Comparison of ENCODE assay signal across 8 cellular contexts in the genomic region with DNA sequence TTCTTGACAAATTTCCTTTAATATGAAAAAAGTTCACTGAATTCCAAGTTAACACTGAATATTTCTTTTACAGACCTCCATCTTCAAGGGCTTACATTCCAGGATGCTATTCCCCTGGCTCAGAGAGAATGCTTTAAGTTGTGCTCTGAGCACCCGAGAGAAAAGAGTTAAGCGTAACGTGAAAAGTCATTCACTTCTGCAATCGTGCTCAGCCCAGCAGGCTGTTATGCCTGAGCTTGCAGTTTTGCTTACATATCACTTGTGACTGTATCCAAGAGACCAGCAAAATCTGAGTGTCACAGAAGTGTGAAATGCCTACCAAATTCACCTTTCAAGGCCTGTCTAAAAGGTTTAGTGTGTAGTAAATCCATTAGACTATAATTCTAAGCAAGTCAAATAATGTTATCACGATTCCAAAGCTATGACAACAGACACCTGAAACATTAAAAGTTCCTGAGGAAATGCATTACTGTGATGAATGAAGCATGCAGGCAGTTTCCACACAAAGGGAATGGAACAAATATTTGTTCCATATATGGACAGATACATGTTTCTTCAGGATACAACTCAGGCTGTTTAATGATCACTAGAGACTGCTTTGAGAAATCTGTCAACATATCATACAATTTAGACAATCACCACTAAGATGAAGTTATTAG. TPM values are rescaled to one million over a fixed set of nuclear protein-coding genes. Genes with fewer than 3 reads are reported as not detected.
DNase-seq lines count a peak whose midpoint lies in the region; ATAC-seq and TF ChIP-seq lines count a peak whose summit lies in the region.

No MANE protein-coding gene starts in this region.

- no peak for ATAC-seq in activated CD8-positive, alpha-beta memory T cell treated with anti-CD3 and anti-CD28 coated beads, Interleukin-2, amount 10 ng/mL, durations not matched to agents 7 days and 5 days
- no peak for ATAC-seq in HG02610 (IDR thresholded peaks at IDR 0.05; ENCODE audit: unreplicated experiment)

- H3K27me3 Mint-ChIP-seq in activated CD8-positive, alpha-beta memory T cell treated with anti-CD3 and anti-CD28 coated beads, Interleukin-2, amount 10 ng/mL, durations not matched to agents 7 days and 5 days, result no peaks in the 10 kb centered on the region

- no peaks in the 10 kb centered on the region for H3K9me3 Mint-ChIP-seq in activated CD8-positive, alpha-beta memory T cell treated with anti-CD3 and anti-CD28 coated beads, Interleukin-2, amount 10 ng/mL, durations not matched to agents 7 days and 5 days (ENCODE audit: low read depth)

- DNase-seq in ascending aorta (ENCODE audit: low spot score in 2 of 2), result no peak
- peak; percentile 60 for DNase-seq in hepatocyte (ENCODE audit: low spot score)
- no peak for DNase-seq in activated CD8-positive, alpha-beta memory T cell treated with anti-CD3 and anti-CD28 coated beads, Interleukin-2, amount 10 ng/mL, durations not matched to agents 7 days and 5 days
- DNase-seq in mucosa of gallbladder (ENCODE audit: low spot score), result no peak
- no peak for DNase-seq in testis

- peaks cover 13% of the 10 kb centered on the region for H3K4me1 ChIP-seq in HEK293 (ENCODE audit: control insufficient read depth, insufficient read depth, low read length)
- peaks cover 24 to 56% of the 10 kb centered on the region in 2 donors for H3K4me1 ChIP-seq in ascending aorta
- peaks cover 16% of the 10 kb centered on the region for H3K4me1 ChIP-seq in hepatocyte (ENCODE audit: insufficient read depth)
- H3K4me1 ChIP-seq in testis, result peaks cover 17% of the 10 kb centered on the region

- no peak for TF ChIP-seq CTCF in HEK293 (tag by site-specific recombination; IDR thresholded peaks at IDR 0.05)
- TF ChIP-seq CTCF in ascending aorta (IDR thresholded peaks at IDR 0.05), result no peak
- TF ChIP-seq CTCF in hepatocyte (IDR thresholded peaks at IDR 0.05; ENCODE audit: poor library complexity), result no peak
- TF ChIP-seq CTCF in testis (IDR thresholded peaks at IDR 0.05), result no peak

- peaks cover 93% of the 10 kb centered on the region for H3K79me2 ChIP-seq in hepatocyte

- no peak overlapping the region for H3K4me3 Mint-ChIP-seq in activated CD8-positive, alpha-beta memory T cell treated with anti-CD3 and anti-CD28 coated beads, Interleukin-2, amount 10 ng/mL, durations not matched to agents 7 days and 5 days

- H3K4me1 Mint-ChIP-seq in activated CD8-positive, alpha-beta memory T cell treated with anti-CD3 and anti-CD28 coated beads, Interleukin-2, amount 10 ng/mL, durations not matched to agents 7 days and 5 days, result peaks cover 17% of the 10 kb centered on the region

- peaks cover 90% of the 10 kb centered on the region for H4K20me1 ChIP-seq in hepatocyte (ENCODE audit: insufficient read depth, poor library complexity, severe bottlenecking)

- H3K27ac Mint-ChIP-seq in activated CD8-positive, alpha-beta memory T cell treated with anti-CD3 and anti-CD28 coated beads, Interleukin-2, amount 10 ng/mL, durations not matched to agents 7 days and 5 days, result no peak overlapping the region

- H3K36me3 ChIP-seq in HEK293 (ENCODE audit: control insufficient read depth in 2 of 2, insufficient read depth in 1 of 2, low read length in 2 of 2), result peaks cover 5 to 17% of the 10 kb centered on the region in 2 experiments; a peak in 2 of 3 replicates
- peaks cover 12% of the 10 kb centered on the region in 2 donors for H3K36me3 ChIP-seq in ascending aorta
- no peaks in the 10 kb centered on the region for H3K36me3 ChIP-seq in hepatocyte (replicated peaks; ENCODE audit: insufficient read depth, low read depth)
- no peaks in the 10 kb centered on the region for H3K36me3 ChIP-seq in testis (ENCODE audit: low read depth, missing control alignments)

- H3K9me3 ChIP-seq in HEK293 (ENCODE audit: control insufficient read depth, insufficient read depth, low read depth, low read length) (no peaks in the 10 kb centered on the region), ascending aorta (no peaks in the 10 kb centered on the region), hepatocyte (ENCODE audit: low read depth) (no peaks in the 10 kb centered on the region), testis (no peaks in the 10 kb centered on the region)

- no peak overlapping the region for H3K4me3 ChIP-seq in HEK293 (ENCODE audit: low read depth, low read length)
- peak overlapping the region; percentile 18 to 29 for H3K4me3 ChIP-seq in ascending aorta
- no peak overlapping the region for H3K4me3 ChIP-seq in hepatocyte
- H3K4me3 ChIP-seq in skin epidermis, result no peak overlapping the region
- H3K4me3 ChIP-seq in testis, result no peak overlapping the region

- CTCF ChIA-PET in HEK293 (lab: Yijun Ruan, JAX), result no interaction called here
- CTCF ChIA-PET in activated CD8-positive, alpha-beta memory T cell treated with anti-CD3 and anti-CD28 coated beads, Interleukin-2, amount 10 ng/mL, durations not matched to agents 7 days and 5 days (lab: Charles Lee), result no interaction called here

- H3K27ac ChIP-seq in HEK293 (ENCODE audit: extremely low read depth, low read depth, low read length), result no peak overlapping the region
- peak overlapping the region; percentile 73 to 79 for H3K27ac ChIP-seq in ascending aorta
- H3K27ac ChIP-seq in hepatocyte, result peak overlapping the region; percentile 77
- H3K27ac ChIP-seq in skin epidermis, result peak overlapping the region in 17 of 21 experiments; percentile 5 to 77 (median 50)
- peak overlapping the region in 1 of 2 donors; percentile 79 for H3K27ac ChIP-seq in testis

- peaks cover 16% of the 10 kb centered on the region for H3K36me3 Mint-ChIP-seq in activated CD8-positive, alpha-beta memory T cell treated with anti-CD3 and anti-CD28 coated beads, Interleukin-2, amount 10 ng/mL, durations not matched to agents 7 days and 5 days

- no peaks in the 10 kb centered on the region for H3K27me3 ChIP-seq in ascending aorta
- H3K27me3 ChIP-seq in hepatocyte, result no peaks in the 10 kb centered on the region
- no peaks in the 10 kb centered on the region for H3K27me3 ChIP-seq in testis

- no peak overlapping the region for H2AFZ ChIP-seq in hepatocyte

- H3K9me2 ChIP-seq in hepatocyte (replicated peaks; ENCODE audit: insufficient read depth), result no peaks in the 10 kb centered on the region

- whole genome bisulfite sequencing in hepatocyte (ENCODE audit: low lambda C conversion rate, missing lambda C conversion rate), result 23% methylated on average over 5 of the region's 5 CpGs
- WGBS in testis, 2 donors, result 17 to 35% methylated on average over 5 of the region's 5 CpGs

- intact Hi-C loops in ascending aorta (cut with DNase I) (loop anchor here (5.0 kb wide), 1 partner anchor 36 kb away; no protein-coding TSS in a partner anchor), testis (cut with DNase I; ENCODE audit: low total_unique reads) (no loop called here)

- TF ChIP-seq POLR2A in testis (IDR thresholded peaks at IDR 0.05), result no peak

- POLR2A ChIA-PET in HEK293 (lab: Yijun Ruan, JAX), result no interaction called here

- peak overlapping the region; percentile 68 for H3K4me2 ChIP-seq in hepatocyte

TF ChIP-seq in HEK293, 187 proteins besides CTCF, POLR2A, EP300 and RAD21:
- TF ChIP-seq ZNF416 (tag by site-specific recombination; IDR thresholded peaks at IDR 0.05) (no peak), TRIM28 (IDR thresholded peaks at IDR 0.05; ENCODE audit: borderline replicate concordance, low read length) (0 out of 2 replicates have a peak, but pooled peaks have one; percentile 39), YY1 (tag by site-specific recombination; IDR thresholded peaks at IDR 0.05) (no peak)
- TF ChIP-seq, protein P1, sequence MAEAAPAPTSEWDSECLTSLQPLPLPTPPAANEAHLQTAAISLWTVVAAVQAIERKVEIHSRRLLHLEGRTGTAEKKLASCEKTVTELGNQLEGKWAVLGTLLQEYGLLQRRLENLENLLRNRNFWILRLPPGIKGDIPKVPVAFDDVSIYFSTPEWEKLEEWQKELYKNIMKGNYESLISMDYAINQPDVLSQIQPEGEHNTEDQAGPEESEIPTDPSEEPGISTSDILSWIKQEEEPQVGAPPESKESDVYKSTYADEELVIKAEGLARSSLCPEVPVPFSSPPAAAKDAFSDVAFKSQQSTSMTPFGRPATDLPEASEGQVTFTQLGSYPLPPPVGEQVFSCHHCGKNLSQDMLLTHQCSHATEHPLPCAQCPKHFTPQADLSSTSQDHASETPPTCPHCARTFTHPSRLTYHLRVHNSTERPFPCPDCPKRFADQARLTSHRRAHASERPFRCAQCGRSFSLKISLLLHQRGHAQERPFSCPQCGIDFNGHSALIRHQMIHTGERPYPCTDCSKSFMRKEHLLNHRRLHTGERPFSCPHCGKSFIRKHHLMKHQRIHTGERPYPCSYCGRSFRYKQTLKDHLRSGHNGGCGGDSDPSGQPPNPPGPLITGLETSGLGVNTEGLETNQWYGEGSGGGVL (tag by site-specific recombination; IDR thresholded peaks at IDR 0.05), result no peak

RNA-seq across cellular contexts. Expression of a gene that starts 20.1 kb away (rescaled TPM):
- 569 TPM for total RNA-seq in ascending aorta
- 552 and 564 TPM in 2 replicates for total RNA-seq in hepatocyte
- 291 and 292 TPM in 2 replicates for polyA plus RNA-seq in hepatocyte
- 10 to 100 TPM; 54.2 to 59.9 TPM for total RNA-seq in activated CD8-positive, alpha-beta memory T cell treated with anti-CD3 and anti-CD28 coated beads, Interleukin-2, amount 10 ng/mL, durations not matched to agents 7 days and 5 days
- 596 TPM for total RNA-seq in mucosa of gallbladder
- total RNA-seq in testis, result 100 to 1,000 TPM; 158 to 189 TPM
- polyA plus RNA-seq in testis (ENCODE audit: insufficient read depth, low read depth, low replicate concordance), result 175 TPM

Comparison
In these comparisons a context has a peak if more than half of its experiments do, and no peak if none do; other contexts are left out.
1. H3K4me3 ChIP-seq: peak in ascending aorta (2 of 2); none in HEK293 (single experiment), hepatocyte (single experiment), skin epidermis (0 of 7) and testis (0 of 2).